8 cellular contexts compared by ENCODE assay signal in genomic region chr2:238203973-238204683, GRCh38. TPM values are rescaled to one million over a fixed set of nuclear protein-coding genes. Genes with fewer than 3 reads are reported as not detected.
DNase-seq lines count a peak whose midpoint lies in the region; ATAC-seq and TF ChIP-seq lines count a peak whose summit lies in the region.

No MANE protein-coding gene starts in this region.

- no peak for TF ChIP-seq CTCF in stomach (IDR thresholded peaks at IDR 0.05)

- H3K4me3 ChIP-seq in iPS-11a (ENCODE audit: low read depth, low read length) (peak overlapping the region; percentile 20), stomach (peak overlapping the region; percentile 62 to 89 (median 76))

- H3K9me3 ChIP-seq in stomach = no peaks in the 10 kb centered on the region

- CTCF ChIA-PET in activated CD8-positive, alpha-beta T cell treated with anti-CD3 and anti-CD28 coated beads, Interleukin-2, amount 10 ng/mL, durations not matched to agents 7 days and 5 days (lab: Charles Lee) = interaction anchor here (0.6 to 0.8 kb wide), 2 partner anchors 18 to 59 kb away, joined by 3 read pairs; no protein-coding TSS in a partner anchor

- ATAC-seq in GM18870 (IDR thresholded peaks at IDR 0.05; ENCODE audit: unreplicated experiment) = peak; percentile 14
- ATAC-seq in HG03196 (IDR thresholded peaks at IDR 0.05; ENCODE audit: unreplicated experiment) = peak; percentile 6
- no peak for ATAC-seq in activated CD8-positive, alpha-beta T cell treated with anti-CD3 and anti-CD28 coated beads, Interleukin-2, amount 10 ng/mL, durations not matched to agents 7 days and 5 days

- H3K4me1 ChIP-seq in stomach = peaks cover 19 to 41% (median 33%) of the 10 kb centered on the region in 4 donors

- TF ChIP-seq EP300 in stomach (IDR thresholded peaks at IDR 0.05) = no peak

- intact Hi-C loops in stomach (cut with DNase I; ENCODE audit: low total_unique reads) = no loop called here

- H3K27me3 ChIP-seq in stomach = no peaks in the 10 kb centered on the region

- peak overlapping the region; percentile 77 for H3K4me3 Mint-ChIP-seq in activated CD8-positive, alpha-beta T cell treated with anti-CD3 and anti-CD28 coated beads, Interleukin-2, amount 10 ng/mL, durations not matched to agents 7 days and 5 days

- no peaks in the 10 kb centered on the region for H3K36me3 ChIP-seq in stomach

- peak overlapping the region; percentile 65 to 98 (median 88) for H3K27ac ChIP-seq in stomach

- H3K27me3 Mint-ChIP-seq in activated CD8-positive, alpha-beta T cell treated with anti-CD3 and anti-CD28 coated beads, Interleukin-2, amount 10 ng/mL, durations not matched to agents 7 days and 5 days (ENCODE audit: low read depth) = no peaks in the 10 kb centered on the region

- 48 to 60% (median 58%) methylated on average over 18 of the region's 18 CpGs for WGBS in stomach, 5 donors

- POLR2A ChIA-PET in activated CD8-positive, alpha-beta T cell treated with anti-CD3 and anti-CD28 coated beads, Interleukin-2, amount 10 ng/mL, durations not matched to agents 7 days and 5 days (lab: Charles Lee) = interaction anchor here (0.8 to 2.0 kb wide), 5 partner anchors 27 to 503 kb away, joined by 3 to 9 read pairs (median 3); partner anchors contain the start of gene SCLY

- peak overlapping the region; percentile 83 for H3K27ac Mint-ChIP-seq in activated CD8-positive, alpha-beta T cell treated with anti-CD3 and anti-CD28 coated beads, Interleukin-2, amount 10 ng/mL, durations not matched to agents 7 days and 5 days

- peaks cover 42% of the 10 kb centered on the region for H3K4me1 Mint-ChIP-seq in activated CD8-positive, alpha-beta T cell treated with anti-CD3 and anti-CD28 coated beads, Interleukin-2, amount 10 ng/mL, durations not matched to agents 7 days and 5 days (ENCODE audit: low read depth)

- no peak for DNase-seq in activated CD8-positive, alpha-beta T cell treated with anti-CD3 and anti-CD28 coated beads, Interleukin-2, amount 10 ng/mL, durations not matched to agents 7 days and 5 days
- DNase-seq in stomach = no peak
- no peak for DNase-seq in middle frontal gyrus (ENCODE audit: extremely low spot score, low spot score)
- no peak for DNase-seq in pons (ENCODE audit: low spot score)
- DNase-seq in HCEC 1CT = no peak

- H3K36me3 Mint-ChIP-seq in activated CD8-positive, alpha-beta T cell treated with anti-CD3 and anti-CD28 coated beads, Interleukin-2, amount 10 ng/mL, durations not matched to agents 7 days and 5 days (ENCODE audit: low read depth) = peaks cover 25% of the 10 kb centered on the region

- no peak for TF ChIP-seq POLR2A in stomach (IDR thresholded peaks at IDR 0.05)

- no peaks in the 10 kb centered on the region for H3K9me3 Mint-ChIP-seq in activated CD8-positive, alpha-beta T cell treated with anti-CD3 and anti-CD28 coated beads, Interleukin-2, amount 10 ng/mL, durations not matched to agents 7 days and 5 days (ENCODE audit: insufficient read depth)

RNA-seq across cellular contexts. Expression of gene ILKAP, which starts 0.6 kb away (rescaled TPM):
- 10 to 100 TPM; 58.3 to 62.7 TPM for total RNA-seq in activated CD8-positive, alpha-beta T cell treated with anti-CD3 and anti-CD28 coated beads, Interleukin-2, amount 10 ng/mL, durations not matched to agents 7 days and 5 days
- 10 to 100 TPM; 20.4 to 59.4 (median 33.6) TPM for total RNA-seq in stomach
- polyA plus RNA-seq in stomach = 10 to 100 TPM; 37.1 to 55.1 (median 38.5) TPM

RNA-seq across cellular contexts. Expression of gene HES6, which starts 35.7 kb away (rescaled TPM):
- total RNA-seq in activated CD8-positive, alpha-beta T cell treated with anti-CD3 and anti-CD28 coated beads, Interleukin-2, amount 10 ng/mL, durations not matched to agents 7 days and 5 days = 1 to 10 TPM; 4.7 to 4.8 TPM
- total RNA-seq in stomach = 100 to 1,000 TPM in 1 of 5 donors, 10 to 100 TPM in 1, 1 to 10 TPM in 2, not detected in 1; 6.7 to 222 (median 45.5) TPM
- polyA plus RNA-seq in stomach = 10 to 100 TPM; 10.8 to 20.0 (median 17.0) TPM

RNA-seq across cellular contexts. Expression of gene ERFE, which starts 45.4 kb away (rescaled TPM):
- under 1 TPM; 0.37 to 0.50 TPM for total RNA-seq in activated CD8-positive, alpha-beta T cell treated with anti-CD3 and anti-CD28 coated beads, Interleukin-2, amount 10 ng/mL, durations not matched to agents 7 days and 5 days
- total RNA-seq in stomach = 1 to 10 TPM in 1 of 5 donors, under 1 TPM in 1, not detected in 3; 0.89 to 1.1 TPM
- under 1 TPM in 2 of 3 donors, not detected in 1; 0.13 to 0.75 TPM for polyA plus RNA-seq in stomach
